Comparison of ENCODE assay signal across 23 cellular contexts in genomic region chr1:115289940-115290339, GRCh38. TPM values are rescaled to one million over a fixed set of nuclear protein-coding genes. Genes with fewer than 3 reads are reported as not detected.
DNase-seq lines count a peak whose midpoint lies in the region; ATAC-seq and TF ChIP-seq lines count a peak whose summit lies in the region.
"Had no signal": no experiment of that assay in that cellular context is flagged by ENCODE, and none has a peak within 500 bp of the region (broad histone marks: within the 10 kb centered on the region; RNA-seq: fewer than 3 reads in every experiment).

No MANE protein-coding gene starts in this region.

- H3F3A ChIP-seq in SK-N-SH (replicated peaks; ENCODE audit: insufficient read depth): no peaks in the 10 kb centered on the region

- no peak for DNase-seq in SK-N-SH
- no peak for DNase-seq in HFFc6
- peak; percentile 50 for DNase-seq in endodermal cell
- no peak for DNase-seq in mesothelial cell of epicardium (ENCODE audit: low spot score in 2 of 2, unreplicated experiment in 2 of 2)
- no peak for DNase-seq in GF-D8 (lab: John Stamatoyannopoulos, UW)
- DNase-seq: ACHN; CD4-positive, alpha-beta T cell; COR-L47; DMS79 treated with DMSO at 0.1 percent for 48 hours; Kasumi-1; NCI-H1694; NCI-H2081; NCI-H2171; NCI-H524 treated with DMSO at 0.1 percent for 48 hours; NCI-H82; Peyer's patch had no signal

- H3K4me1 Mint-ChIP-seq in HFFc6 (ENCODE audit: low read depth): peaks cover 91% of the 10 kb centered on the region
- peaks cover 5% of the 10 kb centered on the region for H3K4me1 Mint-ChIP-seq in endodermal cell
- H3K4me1 Mint-ChIP-seq in mesothelial cell of epicardium: peaks cover 16% of the 10 kb centered on the region

- peak overlapping the region; percentile 4; the same call in 1 of the 2 replicates for H3K4me3 Mint-ChIP-seq in HFFc6
- H3K4me3 Mint-ChIP-seq in endodermal cell: no peak overlapping the region
- no peak overlapping the region for H3K4me3 Mint-ChIP-seq in mesothelial cell of epicardium
- H3K4me3 Mint-ChIP-seq: CD4-positive, alpha-beta T cell had no signal

- H3K27ac ChIP-seq in SK-N-SH (ENCODE audit: low read depth in 2 of 2, low read length in 1 of 2) (no peak overlapping the region), endodermal cell (ENCODE audit: low read depth, low read length) (no peak overlapping the region)
- H3K27ac ChIP-seq: 22Rv1, BLaER1, Peyer's patch had no signal

- TF ChIP-seq EP300 in SK-N-SH (IDR thresholded peaks at IDR 0.05; ENCODE audit: borderline replicate concordance in 1 of 2, low read depth in 1 of 2, low read length in 1 of 2): no peak

- H3K9me3 ChIP-seq in SK-N-SH (no peaks in the 10 kb centered on the region), endodermal cell (ENCODE audit: control insufficient read depth, low read length) (no peaks in the 10 kb centered on the region)
- H3K9me3 ChIP-seq: BLaER1, Peyer's patch had no signal

- H3K9me2 ChIP-seq in SK-N-SH: no peaks in the 10 kb centered on the region

- H3K27me3 Mint-ChIP-seq in HFFc6 (ENCODE audit: insufficient read depth) (peaks cover 4% of the 10 kb centered on the region), endodermal cell (ENCODE audit: insufficient read depth) (peaks cover 2% of the 10 kb centered on the region), mesothelial cell of epicardium (ENCODE audit: low read depth) (no peaks in the 10 kb centered on the region)

- no peaks in the 10 kb centered on the region for H4K20me1 ChIP-seq in SK-N-SH (ENCODE audit: insufficient read depth)
- H4K20me1 ChIP-seq: BLaER1 had no signal

- CTCF ChIA-PET in SK-N-SH (lab: Yijun Ruan, JAX): interaction anchor here (0.7 to 1.6 kb wide), 6 partner anchors 8 to 1281 kb away, joined by 3 to 5 read pairs (median 4); no protein-coding TSS in a partner anchor

- no peak for TF ChIP-seq CTCF in SK-N-SH (IDR thresholded peaks at IDR 0.05)
- no peak for TF ChIP-seq CTCF in HFFc6 (IDR thresholded peaks at IDR 0.05)
- no peak for TF ChIP-seq CTCF in endodermal cell (conservative IDR thresholded peaks at IDR 0.05)
- TF ChIP-seq CTCF in mesothelial cell of epicardium (IDR thresholded peaks at IDR 0.05; ENCODE audit: unreplicated experiment): no peak

- no peak overlapping the region for H2AFZ ChIP-seq in SK-N-SH (ENCODE audit: low read depth)

- peak overlapping the region; percentile 18 for H3K27ac Mint-ChIP-seq in HFFc6
- no peak overlapping the region for H3K27ac Mint-ChIP-seq in endodermal cell
- peak overlapping the region; percentile 80 for H3K27ac Mint-ChIP-seq in mesothelial cell of epicardium
- H3K27ac Mint-ChIP-seq: CD4-positive, alpha-beta T cell had no signal

- H3K36me3 ChIP-seq in SK-N-SH (replicated peaks in 1 of 2; ENCODE audit: control insufficient read depth in 1 of 2, insufficient read depth in 2 of 2, low read length in 1 of 2) (peaks cover 33 to 38% of the 10 kb centered on the region in 2 experiments), endodermal cell (ENCODE audit: control insufficient read depth, insufficient read depth, low read length) (no peaks in the 10 kb centered on the region)
- H3K36me3 ChIP-seq: BLaER1, Peyer's patch had no signal

- H3K9me3 Mint-ChIP-seq in HFFc6: no peaks in the 10 kb centered on the region
- H3K9me3 Mint-ChIP-seq in endodermal cell: no peaks in the 10 kb centered on the region
- H3K9me3 Mint-ChIP-seq in mesothelial cell of epicardium: peaks cover under 1% of the 10 kb centered on the region
- H3K9me3 Mint-ChIP-seq: CD4-positive, alpha-beta T cell had no signal

- H3K4me2 ChIP-seq in SK-N-SH: no peak overlapping the region
- H3K4me2 ChIP-seq: BLaER1 had no signal

- H3K79me2 ChIP-seq in SK-N-SH (ENCODE audit: insufficient read depth): peaks cover 11% of the 10 kb centered on the region; the same call in 1 of the 2 replicates

- POLR2A ChIA-PET in SK-N-SH (lab: Yijun Ruan, JAX): interaction anchor here (0.6 kb wide), 1 partner anchor 158 kb away, joined by 3 read pairs; no protein-coding TSS in a partner anchor

- no peak for TF ChIP-seq RAD21 in SK-N-SH (IDR thresholded peaks at IDR 0.05; ENCODE audit: low read length)

- WGBS in SK-N-SH (ENCODE audit: low lambda C conversion rate): 90% methylated on average over 1 of the region's 1 CpG
- 50 to 70% methylated on average over 1 of the region's 1 CpG for whole genome bisulfite sequencing in endodermal cell (ENCODE audit: insufficient coverage in 1 of 2, insufficient read length in 1 of 2), 2 experiments

- H3K4me3 ChIP-seq in SK-N-SH (ENCODE audit: low read depth in 2 of 2, low read length in 1 of 2): no peak overlapping the region
- no peak overlapping the region for H3K4me3 ChIP-seq in endodermal cell (ENCODE audit: low read length)
- H3K4me3 ChIP-seq: BLaER1, Peyer's patch had no signal

- H3K9ac ChIP-seq in SK-N-SH (no peak overlapping the region), endodermal cell (ENCODE audit: extremely low read depth, low read length, poor library complexity, severe bottlenecking) (no peak overlapping the region)
- H3K9ac ChIP-seq: BLaER1 had no signal

- H3K36me3 Mint-ChIP-seq in HFFc6 (ENCODE audit: low read depth): peaks cover 87% of the 10 kb centered on the region
- H3K36me3 Mint-ChIP-seq in endodermal cell (ENCODE audit: low read depth): no peaks in the 10 kb centered on the region
- H3K36me3 Mint-ChIP-seq in mesothelial cell of epicardium: peaks cover 7% of the 10 kb centered on the region

- ATAC-seq in SK-N-SH treated with all-trans-retinoic acid at 6 μM for 48 hours (peak; percentile 17; the same call in 2 of the 3 replicates), GM21390 (IDR thresholded peaks at IDR 0.05; ENCODE audit: unreplicated experiment) (no peak), GM19324 (IDR thresholded peaks at IDR 0.05; ENCODE audit: low FRiP score, unreplicated experiment) (no peak)

- H3K27me3 ChIP-seq in SK-N-SH (ENCODE audit: insufficient read depth): no peaks in the 10 kb centered on the region
- H3K27me3 ChIP-seq in endodermal cell (ENCODE audit: control insufficient read depth, insufficient read depth, low read length, poor library complexity, severe bottlenecking): no peaks in the 10 kb centered on the region
- H3K27me3 ChIP-seq: BLaER1, Peyer's patch had no signal

- H3K4me1 ChIP-seq in SK-N-SH (ENCODE audit: control insufficient read depth in 1 of 2, insufficient read depth in 2 of 2, low read depth in 1 of 2, low read length in 1 of 2) (peaks cover 0 to 7% of the 10 kb centered on the region in 2 experiments; a peak in 1 of 4 replicates), endodermal cell (ENCODE audit: control insufficient read depth, insufficient read depth, low read length) (peaks cover 4% of the 10 kb centered on the region)
- H3K4me1 ChIP-seq: Peyer's patch had no signal

TF ChIP-seq in SK-N-SH treated with all-trans-retinoic acid at 6 μM for 48 hours, 23 proteins besides CTCF, POLR2A, EP300 and RAD21:
- TF ChIP-seq ZNF8 (CRISPR knock-in tag; IDR thresholded peaks at IDR 0.05): no peak
- TF ChIP-seq CSRNP3 (CRISPR knock-in tag; IDR thresholded peaks at IDR 0.05): no peak

TF ChIP-seq in SK-N-SH, 30 proteins besides CTCF, POLR2A, EP300 and RAD21 (continues in another document):
- TF ChIP-seq FOSL2 (IDR thresholded peaks at IDR 0.05; ENCODE audit: borderline replicate concordance, low read depth): no peak
- no peak for TF ChIP-seq NFIC (IDR thresholded peaks at IDR 0.05; ENCODE audit: borderline replicate concordance)
- no peak for TF ChIP-seq SIN3A (IDR thresholded peaks at IDR 0.05; ENCODE audit: borderline replicate concordance, low read depth, low read length)
- no peak for TF ChIP-seq EZH2phosphoT487 (IDR thresholded peaks at IDR 0.05; ENCODE audit: borderline replicate concordance, low read depth)
- TF ChIP-seq USF2 (IDR thresholded peaks at IDR 0.05; ENCODE audit: borderline replicate concordance, low read depth, low read length): no peak
- no peak for TF ChIP-seq TEAD4 (IDR thresholded peaks at IDR 0.05; ENCODE audit: borderline replicate concordance, insufficient read depth)
- TF ChIP-seq ZBTB33 (IDR thresholded peaks at IDR 0.05; ENCODE audit: borderline replicate concordance, low read depth): no peak
- TF ChIP-seq FOXJ3 (CRISPR knock-in tag; IDR thresholded peaks at IDR 0.05): no peak
- TF ChIP-seq YY1 (IDR thresholded peaks at IDR 0.05; ENCODE audit: low read depth): no peak

RNA-seq across cellular contexts. Expression of gene NGF, which starts 48.1 kb away (rescaled TPM):
- 53.7 and 75.8 TPM in 2 replicates for polyA plus RNA-seq in SK-N-SH (2012; rRNA removed)
- polyA plus RNA-seq in SK-N-SH (2012; cell fraction: cytosol; rRNA removed): 44.0 and 44.5 TPM in 2 replicates
- polyA plus RNA-seq in SK-N-SH (2012; cell fraction: nucleus; rRNA removed): 46.9 and 53.1 TPM in 2 replicates
- 10 to 100 TPM; 44.4 to 53.8 (median 51.0) TPM for total RNA-seq in HFFc6 (2021; fragmentation: NEBNext Ultra II Directional; extraction: Animal tissue kit (Norgen Biotek cat#: 25700))
- total RNA-seq in endodermal cell (under 1 TPM in 1 of 2 donors, not detected in 1; 0.26 TPM), mesothelial cell of epicardium (4.2 to 4.6 TPM (median 4.5 TPM) in 3 replicates)
- 0.75 TPM for polyA plus RNA-seq in endodermal cell (2013, experiment 1 of 2)
- polyA plus RNA-seq in endodermal cell (2013, experiment 2 of 2): 0.99 TPM
- total RNA-seq: CD4-positive, alpha-beta T cell; OCI-LY7; Peyer's patch; SK-MEL-5 had no signal
